Comparison of ENCODE assay signal across 8 cellular contexts in genomic region chr3:62873672-62874397, GRCh38. TPM values are rescaled to one million over a fixed set of nuclear protein-coding genes. Genes with fewer than 3 reads are reported as not detected.
DNase-seq lines count a peak whose midpoint lies in the region; ATAC-seq and TF ChIP-seq lines count a peak whose summit lies in the region.

No MANE protein-coding gene starts in this region.

- H3K4me3 ChIP-seq in GM12865 (ENCODE audit: low read depth, low read length) (no peak overlapping the region), brain microvascular endothelial cell (ENCODE audit: low read depth, low read length) (peak overlapping the region; percentile 23), suprapubic skin (peak overlapping the region; percentile 64)

- in situ Hi-C loops in brain microvascular endothelial cell (cut with HindIII; ENCODE audit: low pct_ligation_motif_present, low sequenced_read_pairs), result no loop called here

- TF ChIP-seq POLR2A in suprapubic skin (IDR thresholded peaks at IDR 0.05), result no peak

- no peak for ATAC-seq in GM18520 (IDR thresholded peaks at IDR 0.05; ENCODE audit: unreplicated experiment)

- under 1% methylated on average over 20 of the region's 56 CpGs for whole genome bisulfite sequencing in suprapubic skin

- no peak overlapping the region for H3K27ac ChIP-seq in brain microvascular endothelial cell
- H3K27ac ChIP-seq in suprapubic skin, result peak overlapping the region; percentile 75

- H3K27me3 ChIP-seq in brain microvascular endothelial cell (replicated peaks) (peaks cover 29% of the 10 kb centered on the region), suprapubic skin (peaks cover 33% of the 10 kb centered on the region)

- no peak for TF ChIP-seq EP300 in suprapubic skin (IDR thresholded peaks at IDR 0.05)

- DNase-seq in GM12865 (ENCODE audit: low read depth) (peak; percentile 9), NCI-H187 (lab: John Stamatoyannopoulos, UW) (peak; percentile 61 to 63), brain microvascular endothelial cell (no peak), kidney tubule cell (ENCODE audit: low spot score) (peak; percentile 16), suprapubic skin (ENCODE audit: low spot score in 2 of 2) (peak in 1 of 2 donors; percentile 77), GF-D8 (lab: John Stamatoyannopoulos, UW) (no peak), OCI-M1 (lab: John Stamatoyannopoulos, UW) (no peak)

- no peaks in the 10 kb centered on the region for H3K9me3 ChIP-seq in suprapubic skin

- peak; percentile 6 for TF ChIP-seq CTCF in GM12865 (IDR thresholded peaks at IDR 0.05; ENCODE audit: insufficient read depth, low read depth, low read length, missing control alignments)
- TF ChIP-seq CTCF in brain microvascular endothelial cell (IDR thresholded peaks at IDR 0.05; ENCODE audit: low read depth, low read length, missing control alignments), result no peak
- TF ChIP-seq CTCF in suprapubic skin (IDR thresholded peaks at IDR 0.05), result no peak

- H3K4me1 ChIP-seq in suprapubic skin, result peaks cover 13% of the 10 kb centered on the region

- H3K36me3 ChIP-seq in brain microvascular endothelial cell (replicated peaks) (no peaks in the 10 kb centered on the region), suprapubic skin (no peaks in the 10 kb centered on the region)

RNA-seq across cellular contexts. Expression of gene CADPS, which starts 1.4 kb away (rescaled TPM):
- total RNA-seq in suprapubic skin, result 1 to 10 TPM in 3 of 4 donors, under 1 TPM in 1; 0.57 to 3.8 (median 3.0) TPM

Comparison
In these comparisons a context has a peak if more than half of its experiments do, and no peak if none do; other contexts are left out.
1. DNase-seq: peak in GM12865 (single experiment), NCI-H187 (2 of 2) and kidney tubule cell (single experiment); none in brain microvascular endothelial cell (single experiment), GF-D8 (single experiment) and OCI-M1 (single experiment).